Comparison of ENCODE assay signal across 9 cellular contexts in the genomic region with DNA sequence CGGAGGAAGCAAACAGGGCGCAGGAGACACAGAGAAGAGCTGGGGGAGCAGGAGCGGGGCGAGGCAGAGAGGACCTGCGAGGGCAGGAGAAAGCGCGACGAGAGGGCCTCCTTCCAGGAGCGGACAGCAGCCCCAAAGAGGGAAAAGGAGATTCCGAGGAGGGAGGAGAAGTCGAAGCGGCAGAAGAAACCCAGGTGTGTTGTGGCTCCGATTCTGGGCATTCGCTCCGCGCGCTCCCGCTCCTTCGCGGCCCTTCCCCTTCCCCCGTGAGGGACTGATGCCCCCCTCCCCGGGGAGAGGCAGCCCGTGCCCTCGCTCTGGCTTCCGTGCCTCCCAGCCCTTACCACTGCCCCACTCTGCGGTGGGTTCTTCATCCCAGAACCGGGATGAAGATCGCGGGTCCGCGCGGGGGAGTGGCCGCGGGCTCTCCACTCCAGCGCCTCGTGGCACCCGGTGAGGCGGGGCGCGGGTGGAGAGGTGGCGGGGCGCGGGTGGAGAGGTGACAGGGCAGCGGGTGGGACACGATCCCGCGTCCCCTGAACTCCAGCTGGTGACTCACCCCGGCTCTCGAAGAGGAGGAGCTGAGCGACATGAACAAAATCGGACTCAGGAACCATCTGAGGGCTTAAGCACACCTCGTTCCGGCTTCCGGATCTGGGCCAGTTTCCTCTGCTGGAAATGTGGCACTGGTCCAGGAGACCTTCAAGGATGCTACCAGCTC. TPM values are rescaled to one million over a fixed set of nuclear protein-coding genes. Genes with fewer than 3 reads are reported as not detected.
DNase-seq lines count a peak whose midpoint lies in the region; ATAC-seq and TF ChIP-seq lines count a peak whose summit lies in the region.
"Had no signal": no experiment of that assay in that cellular context is flagged by ENCODE, and none has a peak within 500 bp of the region (broad histone marks: within the 10 kb centered on the region; RNA-seq: fewer than 3 reads in every experiment).

No MANE protein-coding gene starts in this region.

- ATAC-seq in RWPE2 (ENCODE audit: low read depth) (0 out of 3 replicates have a peak, but pooled peaks have one; percentile 10), HG03378 (IDR thresholded peaks at IDR 0.05; ENCODE audit: unreplicated experiment) (no peak)

- H2BK5ac ChIP-seq in trophoblast cell (ENCODE audit: low read depth, low read length, poor library complexity) = no peak overlapping the region

- H4K8ac ChIP-seq in trophoblast cell (ENCODE audit: low read depth, low read length) = no peak overlapping the region

- H3K14ac ChIP-seq in trophoblast cell (ENCODE audit: low read length) = no peak overlapping the region

- no peak overlapping the region for H3K18ac ChIP-seq in trophoblast cell (ENCODE audit: low read length)

- no peak overlapping the region for H2BK120ac ChIP-seq in trophoblast cell (ENCODE audit: insufficient read depth, low read length, poor library complexity)

- no peak overlapping the region for H3K23ac ChIP-seq in trophoblast cell (ENCODE audit: low read length)

- H3K36me3 ChIP-seq in RWPE2 (ENCODE audit: low read depth) = no peaks in the 10 kb centered on the region
- no peaks in the 10 kb centered on the region for H3K36me3 ChIP-seq in trophoblast cell (ENCODE audit: control insufficient read depth in 1 of 2, insufficient read depth in 2 of 2, low read length in 2 of 2)

- H3K27me3 ChIP-seq in RWPE2 (ENCODE audit: insufficient read depth, poor library complexity, severe bottlenecking) (peaks cover 83% of the 10 kb centered on the region), trophoblast cell (ENCODE audit: insufficient read depth, low read length) (peaks cover 28% of the 10 kb centered on the region)

- H3K4me3 ChIP-seq in RWPE2 (ENCODE audit: severe bottlenecking) (no peak overlapping the region), trophoblast cell (ENCODE audit: low read depth, low read length) (no peak overlapping the region)

- H3K27ac ChIP-seq in RWPE2 (ENCODE audit: poor library complexity, severe bottlenecking) (no peak overlapping the region), trophoblast cell (ENCODE audit: low read depth, low read length) (no peak overlapping the region)

- H3K9ac ChIP-seq in trophoblast cell (ENCODE audit: low read length) = no peak overlapping the region

- H3K79me2 ChIP-seq in trophoblast cell (ENCODE audit: control insufficient read depth, insufficient read depth, low read length, poor library complexity) = no peaks in the 10 kb centered on the region

- no peak overlapping the region for H4K91ac ChIP-seq in trophoblast cell (ENCODE audit: low read depth, low read length)

- H2BK12ac ChIP-seq in trophoblast cell (ENCODE audit: low read length) = no peak overlapping the region

- no peaks in the 10 kb centered on the region for H3K79me1 ChIP-seq in trophoblast cell (ENCODE audit: low read length)

- no peak overlapping the region for H3K4ac ChIP-seq in trophoblast cell (ENCODE audit: low read depth, low read length)

- peak; percentile 35 for DNase-seq in ELF-1 (ENCODE audit: low read depth, low spot score)
- DNase-seq in RWPE2 (ENCODE audit: low spot score) = no peak
- DNase-seq in globus pallidus (ENCODE audit: low spot score) = peak; percentile 14
- no peak for DNase-seq in trophoblast cell
- no peak for DNase-seq in GM20000 (ENCODE audit: low spot score)
- no peak for DNase-seq in stimulated activated CD4-positive, alpha-beta T cell treated with anti-CD3 and anti-CD28 coated beads, Interleukin-2, amount 100 ng/mL, for 48 hours
- DNase-seq in SIG-M5 (lab: John Stamatoyannopoulos, UW) = no peak
- DNase-seq: NCI-H187 treated with DMSO at 0.1 percent for 48 hours had no signal

- H2AFZ ChIP-seq in trophoblast cell (ENCODE audit: insufficient read depth, low read length, poor library complexity) = no peak overlapping the region

- H3K4me2 ChIP-seq in trophoblast cell (ENCODE audit: low read length) = peak overlapping the region; percentile 35

- no peak overlapping the region for H4K12ac ChIP-seq in trophoblast cell (ENCODE audit: low read depth, low read length)

- no CpG with 5 or more reads among the region's 54 CpGs for WGBS in trophoblast cell (ENCODE audit: extremely low coverage, insufficient coverage, insufficient read length)

- no peak overlapping the region for H2AK5ac ChIP-seq in trophoblast cell (ENCODE audit: low read length)

- H3K4me1 ChIP-seq in RWPE2 (ENCODE audit: insufficient read depth, poor library complexity, severe bottlenecking) = no peaks in the 10 kb centered on the region
- no peaks in the 10 kb centered on the region for H3K4me1 ChIP-seq in trophoblast cell (ENCODE audit: control insufficient read depth in 1 of 2, insufficient read depth in 2 of 2, low read length in 2 of 2)

- TF ChIP-seq CTCF in RWPE2 (IDR thresholded peaks at IDR 0.05; ENCODE audit: poor library complexity, severe bottlenecking) (no peak), GM20000 (IDR thresholded peaks at IDR 0.05; ENCODE audit: extremely low read depth, missing control alignments) (no peak)

- H3K9me3 ChIP-seq in RWPE2 (ENCODE audit: severe bottlenecking) (no peaks in the 10 kb centered on the region), trophoblast cell (ENCODE audit: insufficient read depth, low read depth, low read length) (peaks cover 4% of the 10 kb centered on the region)

RNA-seq across cellular contexts. Expression of a gene that starts 22.4 kb away (rescaled TPM):
- not detected in 2 replicates for polyA plus RNA-seq in trophoblast cell (2013)

RNA-seq across cellular contexts. Expression of a gene that starts 50.0 kb away (rescaled TPM):
- 3.2 and 3.3 TPM in 2 replicates for polyA plus RNA-seq in trophoblast cell (2013)

Comparison
In these comparisons a context has a peak if more than half of its experiments do, and no peak if none do; other contexts are left out.
1. DNase-seq: peak in ELF-1 (single experiment) and globus pallidus (single experiment); none in RWPE2 (single experiment), trophoblast cell (0 of 2), GM20000 (single experiment), stimulated activated CD4-positive, alpha-beta T cell treated with anti-CD3 and anti-CD28 coated beads, Interleukin-2, amount 100 ng/mL, for 48 hours (0 of 2) and SIG-M5 (single experiment).